Comparison of ENCODE assay signal across 8 cellular contexts in genomic region chr2:109331864-109332848, GRCh38.
DNase-seq lines count a peak whose midpoint lies in the region; ATAC-seq and TF ChIP-seq lines count a peak whose summit lies in the region.

No MANE protein-coding gene starts in this region.

- peaks cover 12 to 31% (median 22%) of the 10 kb centered on the region in 4 donors for H3K4me1 Mint-ChIP-seq in CD4-positive, alpha-beta memory T cell

- POLR2A ChIA-PET in CD4-positive, alpha-beta memory T cell (lab: Charles Lee; ENCODE audit: partially characterized antibody): interaction anchor here (0.8 to 2.0 kb wide), 3 partner anchors 16 to 38 kb away, joined by 3 to 14 read pairs (median 4); no protein-coding TSS in a partner anchor

- ATAC-seq in GM21786 (IDR thresholded peaks at IDR 0.05; ENCODE audit: unreplicated experiment) (peak; percentile 47), HG03565 (IDR thresholded peaks at IDR 0.05; ENCODE audit: unreplicated experiment) (no peak)

- H3K27me3 Mint-ChIP-seq in CD4-positive, alpha-beta memory T cell: peaks cover 3 to 8% of the 10 kb centered on the region in 2 donors

- no peaks in the 10 kb centered on the region for H3K9me3 ChIP-seq in CD4-positive, alpha-beta memory T cell (ENCODE audit: control insufficient read depth in 1 of 2, low read length in 2 of 2)
- no peaks in the 10 kb centered on the region for H3K9me3 ChIP-seq in prostate gland

- peak overlapping the region in 1 of 2 donors; percentile 22 for H3K4me3 ChIP-seq in CD4-positive, alpha-beta memory T cell (ENCODE audit: low read length in 2 of 2)
- no peak overlapping the region for H3K4me3 ChIP-seq in prostate gland

- TF ChIP-seq CTCF in prostate gland (IDR thresholded peaks at IDR 0.05): no peak

- H3K9me3 Mint-ChIP-seq in CD4-positive, alpha-beta memory T cell: no peaks in the 10 kb centered on the region

- H3K27me3 ChIP-seq in CD4-positive, alpha-beta memory T cell (ENCODE audit: insufficient read depth, low read length): no peaks in the 10 kb centered on the region
- H3K27me3 ChIP-seq in prostate gland (replicated peaks; ENCODE audit: insufficient read depth): no peaks in the 10 kb centered on the region

- H3K36me3 Mint-ChIP-seq in CD4-positive, alpha-beta memory T cell: no peaks in the 10 kb centered on the region

- H3K27ac ChIP-seq in CD4-positive, alpha-beta memory T cell (ENCODE audit: low read depth, low read length): no peak overlapping the region
- H3K27ac ChIP-seq in prostate gland: no peak overlapping the region

- peak in 2 of 5 donors; percentile 16 for DNase-seq in CD4-positive, alpha-beta memory T cell
- DNase-seq in NCI-H1694 (lab: John Stamatoyannopoulos, UW): peak; percentile 47
- DNase-seq in activated naive CD4-positive, alpha-beta T cell treated with anti-CD3 and anti-CD28 coated beads, Interleukin-2, amount 50 U/mL, for 16 hours: peak; percentile 19
- DNase-seq in cardiac septum (ENCODE audit: low spot score): peak; percentile 86
- DNase-seq in prostate gland (ENCODE audit: low spot score): peak; percentile 41
- no peak for DNase-seq in NCI-H748 treated with DMSO at 0.1 percent for 48 hours (lab: John Stamatoyannopoulos, UW)

- no peaks in the 10 kb centered on the region for H3K36me3 ChIP-seq in CD4-positive, alpha-beta memory T cell (ENCODE audit: insufficient read depth, low read length)
- H3K36me3 ChIP-seq in prostate gland: no peaks in the 10 kb centered on the region

- TF ChIP-seq POLR2A in prostate gland (IDR thresholded peaks at IDR 0.05): no peak

- H3K4me3 Mint-ChIP-seq in CD4-positive, alpha-beta memory T cell: peak overlapping the region; percentile 72 to 90 (median 77)

- H3K4me1 ChIP-seq in CD4-positive, alpha-beta memory T cell (ENCODE audit: insufficient read depth, low read length): peaks cover 33% of the 10 kb centered on the region
- no peaks in the 10 kb centered on the region for H3K4me1 ChIP-seq in prostate gland (replicated peaks)

- intact Hi-C loops in CD4-positive, alpha-beta memory T cell (cut with micrococcal nuclease): loop anchor here (2.0 kb wide), 1 partner anchor 17 kb away; no protein-coding TSS in a partner anchor
- intact Hi-C loops in cardiac septum (cut with DNase I): loop anchor here (5.0 kb wide), 1 partner anchor 45 kb away; no protein-coding TSS in a partner anchor
- intact Hi-C loops in prostate gland (cut with DNase I): no loop called here

- CTCF ChIA-PET in CD4-positive, alpha-beta memory T cell (lab: Charles Lee; ENCODE audit: partially characterized antibody): interaction anchor here (0.7 to 2.0 kb wide), 4 partner anchors 9 to 239 kb away, joined by 3 to 6 read pairs (median 3); no protein-coding TSS in a partner anchor

- peak overlapping the region in 3 of 7 donors; percentile 26 to 85 (median 67) for H3K27ac Mint-ChIP-seq in CD4-positive, alpha-beta memory T cell

- WGBS in prostate gland: 53% methylated on average over 24 of the region's 24 CpGs
